Comparison of ENCODE assay signal across 21 cellular contexts in the genomic region with DNA sequence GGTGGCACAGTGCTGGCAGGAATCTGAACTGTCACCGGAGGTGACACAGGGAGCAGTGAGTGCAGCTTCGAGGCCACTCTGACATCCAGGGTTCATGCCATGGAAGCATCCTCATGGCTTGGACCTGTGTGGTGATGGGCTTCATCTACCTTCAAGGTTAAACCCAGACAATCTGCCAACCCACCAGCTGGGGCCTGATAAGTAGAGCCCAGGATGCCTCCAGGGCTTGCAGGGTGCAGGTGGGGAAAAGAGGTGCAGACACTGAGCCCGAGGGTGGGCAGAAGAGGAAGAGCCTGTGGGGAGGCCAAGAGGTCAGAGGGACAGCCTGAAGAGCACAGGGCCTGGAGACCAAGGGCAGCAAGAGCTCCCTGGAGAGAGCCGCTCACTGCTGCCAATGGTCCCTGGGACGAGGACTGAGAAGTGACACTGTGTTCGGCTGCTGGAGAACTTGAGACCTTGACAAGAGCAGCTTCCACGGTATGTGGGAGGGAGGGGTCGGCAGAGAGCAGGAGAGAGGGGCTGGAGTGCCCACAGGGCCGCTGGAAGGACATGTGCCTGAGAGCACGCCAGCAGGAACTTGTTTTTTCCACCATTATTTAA. TPM values are rescaled to one million over a fixed set of nuclear protein-coding genes. Genes with fewer than 3 reads are reported as not detected.
DNase-seq lines count a peak whose midpoint lies in the region; ATAC-seq and TF ChIP-seq lines count a peak whose summit lies in the region.
"Had no signal": no experiment of that assay in that cellular context is flagged by ENCODE, and none has a peak within 500 bp of the region (broad histone marks: within the 10 kb centered on the region; RNA-seq: fewer than 3 reads in every experiment).

No MANE protein-coding gene starts in this region.

- no peak for DNase-seq in activated CD4-positive, alpha-beta T cell treated with anti-CD3 and anti-CD28 coated beads, Interleukin-2, amount 10 ng/mL, durations not matched to agents 7 days and 5 days
- no peak for DNase-seq in activated CD4-positive, alpha-beta T cell treated with anti-CD3 and anti-CD28 coated beads for 36 hours
- DNase-seq in lower lobe of right lung (peak; percentile 39), NCI-H2081 (lab: John Stamatoyannopoulos, UW) (no peak), SHP77 (lab: John Stamatoyannopoulos, UW) (no peak), foreskin melanocyte (no peak)
- DNase-seq: activated CD8-positive, alpha-beta memory T cell treated with anti-CD3 and anti-CD28 coated beads for 24 hours; activated gamma-delta T cell; activated naive CD8-positive, alpha-beta T cell treated with anti-CD3 and anti-CD28 coated beads, Interleukin-2, amount 10 ng/mL, durations not matched to agents 7 days and 5 days; activated T-cell treated with anti-CD3 and anti-CD28 coated beads, Interleukin-2, amount 50 U/mL, for 1 hour; AML-193; NCI-H187 treated with DMSO at 0.1 percent for 48 hours; NCI-H526 treated with DMSO at 0.1 percent for 48 hours; T-helper 1 cell had no signal

- no peaks in the 10 kb centered on the region for H3K4me1 Mint-ChIP-seq in activated CD4-positive, alpha-beta T cell treated with anti-CD3 and anti-CD28 coated beads, Interleukin-2, amount 10 ng/mL, durations not matched to agents 7 days and 5 days
- no peaks in the 10 kb centered on the region for H3K4me1 Mint-ChIP-seq in activated CD4-positive, alpha-beta T cell treated with anti-CD3 and anti-CD28 coated beads for 36 hours
- no peaks in the 10 kb centered on the region for H3K4me1 Mint-ChIP-seq in activated T-helper 17 cell treated with anti-CD3 and anti-CD28 coated beads, Interleukin-2, amount 50 U/mL, for 72 hours
- no peaks in the 10 kb centered on the region for H3K4me1 Mint-ChIP-seq in stimulated activated memory B cell treated with anti-CD40 and anti-IgM and Interleukin-4, amounts not matched to agents 10 μg/mL and 1 μg/mL and 100 μg/mL, for 72 hours
- H3K4me1 Mint-ChIP-seq: activated naive CD8-positive, alpha-beta T cell treated with anti-CD3 and anti-CD28 coated beads, Interleukin-2, amount 10 ng/mL, durations not matched to agents 7 days and 5 days; CD8-positive, alpha-beta memory T cell had no signal

- H3K36me3 ChIP-seq in lower lobe of right lung, result peaks cover 83% of the 10 kb centered on the region
- H3K36me3 ChIP-seq: neural progenitor cell had no signal

- no peaks in the 10 kb centered on the region for H3K27me3 Mint-ChIP-seq in activated CD4-positive, alpha-beta T cell treated with anti-CD3 and anti-CD28 coated beads, Interleukin-2, amount 10 ng/mL, durations not matched to agents 7 days and 5 days
- H3K27me3 Mint-ChIP-seq in activated CD4-positive, alpha-beta T cell treated with anti-CD3 and anti-CD28 coated beads for 36 hours, result no peaks in the 10 kb centered on the region
- no peaks in the 10 kb centered on the region for H3K27me3 Mint-ChIP-seq in activated T-helper 17 cell treated with anti-CD3 and anti-CD28 coated beads, Interleukin-2, amount 50 U/mL, for 72 hours
- H3K27me3 Mint-ChIP-seq in stimulated activated memory B cell treated with anti-CD40 and anti-IgM and Interleukin-4, amounts not matched to agents 10 μg/mL and 1 μg/mL and 100 μg/mL, for 72 hours, result no peaks in the 10 kb centered on the region
- H3K27me3 Mint-ChIP-seq: activated naive CD8-positive, alpha-beta T cell treated with anti-CD3 and anti-CD28 coated beads, Interleukin-2, amount 10 ng/mL, durations not matched to agents 7 days and 5 days; CD8-positive, alpha-beta memory T cell had no signal

- H3K9me3 ChIP-seq in lower lobe of right lung, result no peaks in the 10 kb centered on the region
- H3K9me3 ChIP-seq: A549, Peyer's patch, tibial nerve had no signal

- intact Hi-C loops in activated CD4-positive, alpha-beta T cell treated with anti-CD3 and anti-CD28 coated beads for 36 hours (cut with DNase I, micrococcal nuclease), result no loop called here
- intact Hi-C loops in lower lobe of right lung (cut with DNase I), result no loop called here

- H3K27me3 ChIP-seq in lower lobe of right lung (ENCODE audit: low read depth), result no peaks in the 10 kb centered on the region
- H3K27me3 ChIP-seq: neural progenitor cell, Peyer's patch, tibial nerve had no signal

- peak overlapping the region; percentile 27 for H3K27ac Mint-ChIP-seq in activated CD4-positive, alpha-beta T cell treated with anti-CD3 and anti-CD28 coated beads, Interleukin-2, amount 10 ng/mL, durations not matched to agents 7 days and 5 days
- no peak overlapping the region for H3K27ac Mint-ChIP-seq in activated CD4-positive, alpha-beta T cell treated with anti-CD3 and anti-CD28 coated beads for 36 hours
- peak overlapping the region; percentile 17 for H3K27ac Mint-ChIP-seq in activated T-helper 17 cell treated with anti-CD3 and anti-CD28 coated beads, Interleukin-2, amount 50 U/mL, for 72 hours
- peak overlapping the region; percentile 2 for H3K27ac Mint-ChIP-seq in stimulated activated memory B cell treated with anti-CD40 and anti-IgM and Interleukin-4, amounts not matched to agents 10 μg/mL and 1 μg/mL and 100 μg/mL, for 72 hours
- H3K27ac Mint-ChIP-seq: activated naive CD8-positive, alpha-beta T cell treated with anti-CD3 and anti-CD28 coated beads, Interleukin-2, amount 10 ng/mL, durations not matched to agents 7 days and 5 days had no signal

- H3K36me3 Mint-ChIP-seq in activated CD4-positive, alpha-beta T cell treated with anti-CD3 and anti-CD28 coated beads, Interleukin-2, amount 10 ng/mL, durations not matched to agents 7 days and 5 days (ENCODE audit: low read depth), result peaks cover 9% of the 10 kb centered on the region
- peaks cover 32% of the 10 kb centered on the region for H3K36me3 Mint-ChIP-seq in activated CD4-positive, alpha-beta T cell treated with anti-CD3 and anti-CD28 coated beads for 36 hours (ENCODE audit: low read depth)
- H3K36me3 Mint-ChIP-seq in activated T-helper 17 cell treated with anti-CD3 and anti-CD28 coated beads, Interleukin-2, amount 50 U/mL, for 72 hours (ENCODE audit: low read depth), result peaks cover 50% of the 10 kb centered on the region
- H3K36me3 Mint-ChIP-seq in stimulated activated memory B cell treated with anti-CD40 and anti-IgM and Interleukin-4, amounts not matched to agents 10 μg/mL and 1 μg/mL and 100 μg/mL, for 72 hours, result peaks cover 65% of the 10 kb centered on the region

- H3K4me1 ChIP-seq in lower lobe of right lung, result peaks cover 5% of the 10 kb centered on the region
- H3K4me1 ChIP-seq: A549, neural progenitor cell had no signal

- H3K27ac ChIP-seq in lower lobe of right lung, result peak overlapping the region; percentile 68
- H3K27ac ChIP-seq: A549, neural progenitor cell, Peyer's patch, tibial nerve had no signal

- no peak for ATAC-seq in activated CD4-positive, alpha-beta T cell treated with anti-CD3 and anti-CD28 coated beads for 36 hours
- no peak for ATAC-seq in activated T-helper 17 cell treated with anti-CD3 and anti-CD28 coated beads, Interleukin-2, amount 50 U/mL, for 72 hours (replicated peaks)
- peak in 1 of 2 donors; percentile 2 for ATAC-seq in lower lobe of right lung
- no peak for ATAC-seq in stimulated activated memory B cell treated with anti-CD40 and anti-IgM and Interleukin-4, amounts not matched to agents 10 μg/mL and 1 μg/mL and 100 μg/mL, for 72 hours
- ATAC-seq: A549 had no signal

- CTCF ChIA-PET in activated CD4-positive, alpha-beta T cell treated with anti-CD3 and anti-CD28 coated beads, Interleukin-2, amount 10 ng/mL, durations not matched to agents 7 days and 5 days (lab: Charles Lee), result interaction anchor here (0.6 to 1.5 kb wide), 4 partner anchors 9 to 1965 kb away, joined by 3 to 7 read pairs (median 3); no protein-coding TSS in a partner anchor
- CTCF ChIA-PET in activated CD4-positive, alpha-beta T cell treated with anti-CD3 and anti-CD28 coated beads for 36 hours (lab: Charles Lee), result interaction anchor here (0.7 kb wide), 1 partner anchor 10 kb away, joined by 3 read pairs; no protein-coding TSS in a partner anchor

- H3K9me3 Mint-ChIP-seq in activated CD4-positive, alpha-beta T cell treated with anti-CD3 and anti-CD28 coated beads, Interleukin-2, amount 10 ng/mL, durations not matched to agents 7 days and 5 days, result no peaks in the 10 kb centered on the region
- no peaks in the 10 kb centered on the region for H3K9me3 Mint-ChIP-seq in activated CD4-positive, alpha-beta T cell treated with anti-CD3 and anti-CD28 coated beads for 36 hours (ENCODE audit: low read depth)
- H3K9me3 Mint-ChIP-seq in activated T-helper 17 cell treated with anti-CD3 and anti-CD28 coated beads, Interleukin-2, amount 50 U/mL, for 72 hours, result no peaks in the 10 kb centered on the region
- no peaks in the 10 kb centered on the region for H3K9me3 Mint-ChIP-seq in stimulated activated memory B cell treated with anti-CD40 and anti-IgM and Interleukin-4, amounts not matched to agents 10 μg/mL and 1 μg/mL and 100 μg/mL, for 72 hours
- H3K9me3 Mint-ChIP-seq: activated naive CD8-positive, alpha-beta T cell treated with anti-CD3 and anti-CD28 coated beads, Interleukin-2, amount 10 ng/mL, durations not matched to agents 7 days and 5 days; CD8-positive, alpha-beta memory T cell; neural progenitor cell had no signal

- H3K4me3 Mint-ChIP-seq in activated CD4-positive, alpha-beta T cell treated with anti-CD3 and anti-CD28 coated beads, Interleukin-2, amount 10 ng/mL, durations not matched to agents 7 days and 5 days, result no peak overlapping the region
- H3K4me3 Mint-ChIP-seq in activated CD4-positive, alpha-beta T cell treated with anti-CD3 and anti-CD28 coated beads for 36 hours, result no peak overlapping the region
- no peak overlapping the region for H3K4me3 Mint-ChIP-seq in activated T-helper 17 cell treated with anti-CD3 and anti-CD28 coated beads, Interleukin-2, amount 50 U/mL, for 72 hours
- H3K4me3 Mint-ChIP-seq in stimulated activated memory B cell treated with anti-CD40 and anti-IgM and Interleukin-4, amounts not matched to agents 10 μg/mL and 1 μg/mL and 100 μg/mL, for 72 hours, result no peak overlapping the region
- H3K4me3 Mint-ChIP-seq: activated naive CD8-positive, alpha-beta T cell treated with anti-CD3 and anti-CD28 coated beads, Interleukin-2, amount 10 ng/mL, durations not matched to agents 7 days and 5 days; CD8-positive, alpha-beta memory T cell; neural progenitor cell had no signal

- no peak overlapping the region for H3K4me3 ChIP-seq in lower lobe of right lung
- H3K4me3 ChIP-seq: A549, neural progenitor cell, Peyer's patch, tibial nerve had no signal

- TF ChIP-seq CTCF in lower lobe of right lung (IDR thresholded peaks at IDR 0.05), result no peak

- POLR2A ChIA-PET in activated CD4-positive, alpha-beta T cell treated with anti-CD3 and anti-CD28 coated beads, Interleukin-2, amount 10 ng/mL, durations not matched to agents 7 days and 5 days (lab: Charles Lee), result no interaction called here
- POLR2A ChIA-PET in activated CD4-positive, alpha-beta T cell treated with anti-CD3 and anti-CD28 coated beads for 36 hours (lab: Charles Lee), result no interaction called here

RNA-seq across cellular contexts. Expression of gene HES6, which starts 8.1 kb away (rescaled TPM):
- total RNA-seq in activated CD4-positive, alpha-beta T cell treated with anti-CD3 and anti-CD28 coated beads, Interleukin-2, amount 10 ng/mL, durations not matched to agents 7 days and 5 days, result 1 to 10 TPM; 1.8 to 3.2 TPM
- 1 to 10 TPM; 1.8 to 4.0 TPM for total RNA-seq in activated CD4-positive, alpha-beta T cell treated with anti-CD3 and anti-CD28 coated beads for 36 hours
- 1 to 10 TPM; 1.3 to 4.8 TPM for total RNA-seq in activated T-helper 17 cell treated with anti-CD3 and anti-CD28 coated beads, Interleukin-2, amount 50 U/mL, for 72 hours
- 6.1 TPM for total RNA-seq in lower lobe of right lung

RNA-seq across cellular contexts. Expression of gene PER2, which starts 40.5 kb away (rescaled TPM):
- 10 to 100 TPM; 11.8 to 13.1 TPM for total RNA-seq in activated CD4-positive, alpha-beta T cell treated with anti-CD3 and anti-CD28 coated beads, Interleukin-2, amount 10 ng/mL, durations not matched to agents 7 days and 5 days
- total RNA-seq in activated CD4-positive, alpha-beta T cell treated with anti-CD3 and anti-CD28 coated beads for 36 hours, result 10 to 100 TPM; 12.2 to 13.5 TPM
- total RNA-seq in activated T-helper 17 cell treated with anti-CD3 and anti-CD28 coated beads, Interleukin-2, amount 50 U/mL, for 72 hours, result 10 to 100 TPM in 1 of 2 donors, 1 to 10 TPM in 1; 6.2 to 23.7 TPM
- 24.9 TPM for total RNA-seq in lower lobe of right lung

RNA-seq across cellular contexts. Expression of gene ILKAP, which starts 44.4 kb away (rescaled TPM):
- 10 to 100 TPM; 59.1 to 63.2 TPM for total RNA-seq in activated CD4-positive, alpha-beta T cell treated with anti-CD3 and anti-CD28 coated beads, Interleukin-2, amount 10 ng/mL, durations not matched to agents 7 days and 5 days
- 10 to 100 TPM; 39.2 to 44.3 TPM for total RNA-seq in activated CD4-positive, alpha-beta T cell treated with anti-CD3 and anti-CD28 coated beads for 36 hours
- 10 to 100 TPM; 33.6 to 53.6 TPM for total RNA-seq in activated T-helper 17 cell treated with anti-CD3 and anti-CD28 coated beads, Interleukin-2, amount 50 U/mL, for 72 hours
- 43.4 TPM for total RNA-seq in lower lobe of right lung
